In the genomic region with DNA sequence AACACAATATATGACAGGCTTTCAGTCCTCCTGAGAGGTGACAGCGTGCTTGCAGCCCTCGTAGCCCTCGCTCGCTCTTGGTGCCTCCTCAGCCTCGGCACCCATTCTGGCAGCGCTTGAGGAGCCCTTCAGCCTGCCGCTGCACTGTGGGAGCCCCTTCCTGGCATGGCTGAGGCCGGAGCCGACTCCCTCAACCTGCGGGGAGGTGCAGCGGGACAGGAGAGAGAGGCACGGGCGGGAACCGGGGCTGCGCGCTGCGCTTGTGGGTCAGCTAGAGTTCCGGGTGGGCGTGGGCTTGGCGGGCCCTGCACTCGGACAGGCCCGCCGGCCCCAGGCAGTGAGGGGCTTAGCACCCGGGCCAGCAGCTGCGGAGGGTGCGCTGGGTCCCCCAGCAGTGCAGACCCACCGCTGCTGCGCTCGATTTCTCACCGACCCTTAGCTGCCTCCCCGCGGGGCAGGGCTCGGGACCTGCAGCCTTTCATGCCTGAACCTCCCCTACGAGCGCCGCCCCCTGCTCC, we compare ENCODE assay signal across 23 cellular contexts.
"Had no signal": no experiment of that assay in that cellular context is flagged by ENCODE, and none has a peak within 500 bp of the region (broad histone marks: within the 10 kb centered on the region; RNA-seq: fewer than 3 reads in every experiment).

No MANE protein-coding gene starts in this region.

- H3K4me1 ChIP-seq: colonic mucosa had no signal

- H3K4me3 Mint-ChIP-seq: dendritic cell treated with granulocyte-macrophage colony-stimulating factor and Interleukin-4, amounts not matched to agents 40 ng/mL and 50 ng/mL, for 4 days; effector memory CD8-positive, alpha-beta T cell; endodermal cell had no signal

- H3K36me3 ChIP-seq: colonic mucosa, esophagus muscularis mucosa, esophagus squamous epithelium, gastrocnemius medialis, gastroesophageal sphincter, heart left ventricle had no signal

- H3K9me3 ChIP-seq: colonic mucosa, esophagus muscularis mucosa, esophagus squamous epithelium, gastrocnemius medialis, gastroesophageal sphincter, heart left ventricle had no signal

- H3K27me3 ChIP-seq: colonic mucosa, dorsolateral prefrontal cortex, esophagus muscularis mucosa, esophagus squamous epithelium, foreskin keratinocyte, gastroesophageal sphincter had no signal

- DNase-seq: colonic mucosa; cortex of kidney; dermis blood vessel endothelial cell; dorsolateral prefrontal cortex; effector CD4-positive, alpha-beta T cell; effector CD8-positive, alpha-beta T cell; effector memory CD4-positive, alpha-beta T cell; effector memory CD8-positive, alpha-beta T cell; endodermal cell; erythroblast; esophagus squamous epithelium; foreskin fibroblast; foreskin keratinocyte; foreskin melanocyte; gastrocnemius medialis; glutamatergic neuron; head of caudate nucleus had no signal

- H3K9me3 Mint-ChIP-seq: dendritic cell treated with granulocyte-macrophage colony-stimulating factor and Interleukin-4, amounts not matched to agents 40 ng/mL and 50 ng/mL, for 4 days; effector memory CD8-positive, alpha-beta T cell had no signal

- H3K4me3 ChIP-seq: colonic mucosa, coronary artery, esophagus muscularis mucosa, esophagus squamous epithelium, gastrocnemius medialis, gastroesophageal sphincter, heart left ventricle had no signal

- H3K27ac Mint-ChIP-seq: effector memory CD8-positive, alpha-beta T cell; endodermal cell had no signal

- H3K27ac ChIP-seq: colonic mucosa, coronary artery, dorsolateral prefrontal cortex, epithelial cell of prostate, esophagus muscularis mucosa, esophagus squamous epithelium, foreskin keratinocyte, gastrocnemius medialis, gastroesophageal sphincter, heart left ventricle had no signal
